8 cellular contexts compared by ENCODE assay signal in the genomic region with DNA sequence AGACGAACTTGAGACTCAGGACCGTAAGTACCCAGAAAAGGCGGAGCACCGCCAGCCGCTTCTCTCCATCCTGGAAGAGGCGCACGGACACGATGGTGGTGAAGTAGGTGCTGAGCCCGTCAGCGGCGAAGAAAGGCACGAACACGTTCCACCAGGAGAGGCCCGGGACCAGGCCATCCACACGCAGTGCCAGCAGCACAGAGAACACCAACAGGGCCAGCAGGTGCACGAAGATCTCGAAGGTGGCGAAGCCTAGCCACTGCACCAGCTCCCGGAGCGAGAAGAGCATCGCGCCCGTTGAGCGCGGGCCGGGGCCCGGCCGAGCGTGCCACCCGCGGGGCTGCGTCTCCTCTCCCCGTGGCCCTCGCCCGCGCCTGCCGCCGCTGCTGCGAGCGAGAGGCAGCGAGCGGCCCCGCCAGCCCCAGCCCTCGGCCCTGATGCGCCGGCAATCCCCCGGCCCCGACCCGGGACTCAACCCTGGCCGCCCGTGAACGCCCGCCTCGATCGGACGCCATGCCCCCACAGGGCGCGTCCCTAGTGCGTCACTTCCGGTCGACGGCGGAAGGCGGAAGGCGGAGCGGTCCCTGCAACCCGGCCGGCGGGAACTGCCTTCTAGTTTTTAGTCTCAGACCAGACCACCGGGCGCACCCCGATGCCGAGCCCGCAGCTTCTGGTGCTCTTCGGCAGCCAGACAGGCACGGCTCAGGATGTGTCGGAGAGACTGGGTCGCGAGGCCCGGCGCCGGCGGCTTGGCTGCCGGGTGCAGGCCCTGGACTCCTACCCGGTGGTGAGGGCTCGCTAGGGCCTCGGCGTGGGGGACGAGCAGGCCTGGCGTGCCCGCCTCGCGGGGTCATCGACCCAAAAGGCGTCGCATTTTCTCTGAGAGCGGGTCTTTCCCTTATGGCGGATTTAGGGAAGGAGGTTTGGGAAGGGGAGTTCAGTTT. TPM values are rescaled to one million over a fixed set of nuclear protein-coding genes. Genes with fewer than 3 reads are reported as not detected.
DNase-seq lines count a peak whose midpoint lies in the region; ATAC-seq and TF ChIP-seq lines count a peak whose summit lies in the region.

A gene (plus strand): TSS at position 575 of the 944 bp plus-strand sequence. CDS start 78 bp downstream, at position 653.
A gene with protein sequence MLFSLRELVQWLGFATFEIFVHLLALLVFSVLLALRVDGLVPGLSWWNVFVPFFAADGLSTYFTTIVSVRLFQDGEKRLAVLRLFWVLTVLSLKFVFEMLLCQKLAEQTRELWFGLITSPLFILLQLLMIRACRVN (minus strand): TSS at position 523 of the 944 bp plus-strand sequence. CDS start 234 bp downstream, at position 289.

- TF ChIP-seq CTCF in RWPE1 (conservative IDR thresholded peaks at IDR 0.05; ENCODE audit: low read depth) = no peak
- peak in 1 of 6 experiments; percentile 22 for TF ChIP-seq CTCF in esophagus squamous epithelium (IDR thresholded peaks at IDR 0.05)

- no peaks in the 10 kb centered on the region for H3K9me3 ChIP-seq in BLaER1
- no peaks in the 10 kb centered on the region for H3K9me3 ChIP-seq in esophagus squamous epithelium
- H3K9me3 ChIP-seq in muscle layer of duodenum (ENCODE audit: control insufficient read depth in 1 of 2, low read length in 2 of 2) = no peaks in the 10 kb centered on the region

- intact Hi-C loops in esophagus squamous epithelium (cut with DNase I) = no loop called here

- H3K4me3 ChIP-seq in BLaER1 = peak within 1 kb of the TSS; percentile 84
- peak within 1 kb of the TSS; percentile 93 to 99 (median 98) for H3K4me3 ChIP-seq in esophagus squamous epithelium
- H3K4me3 ChIP-seq in muscle layer of duodenum (ENCODE audit: low read depth in 1 of 2, low read length in 2 of 2) = peak within 1 kb of the TSS; percentile 84 to 98

- peak within 1 kb of the TSS; percentile 91 for H3K9ac ChIP-seq in BLaER1

- CTCF ChIA-PET in RWPE1 (lab: Yijun Ruan, JAX) = interaction anchor here (1.6 to 2.5 kb wide), 3 partner anchors 16 to 22 kb away, joined by 3 to 10 read pairs (median 5); a partner anchor contains a TSS

- H3K4me1 ChIP-seq in BLaER1 (peaks cover 69% of the 10 kb centered on the region), esophagus squamous epithelium (peaks cover 40 to 60% (median 45%) of the 10 kb centered on the region in 3 donors), muscle layer of duodenum (ENCODE audit: control insufficient read depth in 1 of 2, insufficient read depth in 2 of 2, low read length in 2 of 2) (peaks cover 21 to 58% of the 10 kb centered on the region in 2 donors)

- 0% methylated on average over 12 of the region's 98 CpGs; no CpG with 5 or more reads in 1 of the 2 donors for WGBS in esophagus squamous epithelium, 2 donors

- POLR2A ChIA-PET in RWPE1 (lab: Yijun Ruan, JAX; ENCODE audit: low non-redundant PET) = interaction anchor here (0.6 to 1.3 kb wide), 7 partner anchors 8 to 159 kb away, joined by 3 to 5 read pairs (median 3); a partner anchor contains a TSS

- peaks cover 59% of the 10 kb centered on the region for H4K20me1 ChIP-seq in BLaER1

- H3K36me3 ChIP-seq in BLaER1 (peaks cover 32% of the 10 kb centered on the region), esophagus squamous epithelium (peaks cover 0 to 21% (median 4%) of the 10 kb centered on the region in 3 donors), muscle layer of duodenum (ENCODE audit: control insufficient read depth in 1 of 2, insufficient read depth in 2 of 2, low read length in 2 of 2) (peaks cover 0 to 10% of the 10 kb centered on the region in 2 donors)

- H3K27me3 ChIP-seq in BLaER1 = no peaks in the 10 kb centered on the region
- H3K27me3 ChIP-seq in esophagus squamous epithelium = no peaks in the 10 kb centered on the region
- no peaks in the 10 kb centered on the region for H3K27me3 ChIP-seq in muscle layer of duodenum (ENCODE audit: low read depth, low read length)

- peak within 1 kb of the TSS; percentile 100 for H3K4me2 ChIP-seq in BLaER1

- ATAC-seq in GM19397 (IDR thresholded peaks at IDR 0.05; ENCODE audit: unreplicated experiment) = peak; percentile 51

- peak in 3 of 4 donors; percentile 65 to 87 (median 70) for TF ChIP-seq POLR2A in esophagus squamous epithelium (IDR thresholded peaks at IDR 0.05)

- H3K27ac ChIP-seq in BLaER1 (peak within 1 kb of the TSS; percentile 91), RWPE1 (peak within 1 kb of the TSS; percentile 80), esophagus squamous epithelium (peak within 1 kb of the TSS; percentile 88 to 96 (median 92)), muscle layer of duodenum (ENCODE audit: low read length) (peak within 1 kb of the TSS; percentile 69)

- DNase-seq in KG1 (lab: John Stamatoyannopoulos, UW) = peak; percentile 79
- peak; percentile 96 for DNase-seq in RWPE1 (ENCODE audit: low spot score)
- DNase-seq in activated T-helper 1 cell treated with Interleukin-2 at 50 U/mL for 16 hours (ENCODE audit: low read depth) = peak; percentile 89
- peak; percentile 54 for DNase-seq in esophagus squamous epithelium (lab: John Stamatoyannopoulos, UW)
- peak; percentile 98 for DNase-seq in stimulated activated CD8-positive, alpha-beta memory T cell treated with anti-CD3 and anti-CD28 coated beads, Interleukin-4, amount 100 ng/mL, for 48 hours

RNA-seq across cellular contexts. Expression of the first gene that starts in this region (rescaled TPM):
- total RNA-seq in esophagus squamous epithelium = 10 to 100 TPM in 1 of 4 donors, 1 to 10 TPM in 3; 5.3 to 11.2 (median 7.7) TPM

RNA-seq across cellular contexts. Expression of the second gene that starts in this region (rescaled TPM):
- total RNA-seq in esophagus squamous epithelium = 10 to 100 TPM; 19.4 to 29.6 (median 25.4) TPM

Comparison
In these comparisons a context has a peak if more than half of its experiments do, and no peak if none do; other contexts are left out.
1. Peak in every context shown above with its lines: DNase-seq, ATAC-seq, H3K4me3 ChIP-seq and H3K27ac ChIP-seq.